In genomic region chr3:52006820-52007133, GRCh38 we compare ENCODE assay signal across 3 cellular contexts.
A peak's percentile ranks its signal among the peaks of the same experiment; 100 is the strongest.
TF ChIP-seq lines count a peak whose summit lies in the region.

No MANE protein-coding gene starts in this region.

TF ChIP-seq in SK-N-SH, 30 proteins besides CTCF, POLR2A, EP300 and RAD21:
- TF ChIP-seq USF1 (IDR thresholded peaks at IDR 0.05; ENCODE audit: borderline replicate concordance, low read depth) (no peak), JUND (IDR thresholded peaks at IDR 0.05) (no peak), ELF1 (IDR thresholded peaks at IDR 0.05) (no peak), EZH2phosphoT487 (IDR thresholded peaks at IDR 0.05; ENCODE audit: borderline replicate concordance, low read depth) (no peak), MEF2A (IDR thresholded peaks at IDR 0.05; ENCODE audit: borderline replicate concordance, low read depth) (no peak), TCF12 (IDR thresholded peaks at IDR 0.05) (no peak), YY1 (IDR thresholded peaks at IDR 0.05; ENCODE audit: low read depth) (no peak), NFIC (IDR thresholded peaks at IDR 0.05; ENCODE audit: borderline replicate concordance) (no peak), CHD2 (IDR thresholded peaks at IDR 0.05; ENCODE audit: low read length, partially characterized antibody) (no peak), TEAD4 (IDR thresholded peaks at IDR 0.05; ENCODE audit: borderline replicate concordance, insufficient read depth) (no peak), FOXJ3 (CRISPR knock-in tag; IDR thresholded peaks at IDR 0.05) (0 out of 2 replicates have a peak, but pooled peaks have one; percentile 12), RXRA (IDR thresholded peaks at IDR 0.05; ENCODE audit: borderline replicate concordance, low read depth) (no peak), GATA2 (CRISPR knock-in tag; IDR thresholded peaks at IDR 0.05) (peak; percentile 52)
- TF ChIP-seq, protein P1, sequence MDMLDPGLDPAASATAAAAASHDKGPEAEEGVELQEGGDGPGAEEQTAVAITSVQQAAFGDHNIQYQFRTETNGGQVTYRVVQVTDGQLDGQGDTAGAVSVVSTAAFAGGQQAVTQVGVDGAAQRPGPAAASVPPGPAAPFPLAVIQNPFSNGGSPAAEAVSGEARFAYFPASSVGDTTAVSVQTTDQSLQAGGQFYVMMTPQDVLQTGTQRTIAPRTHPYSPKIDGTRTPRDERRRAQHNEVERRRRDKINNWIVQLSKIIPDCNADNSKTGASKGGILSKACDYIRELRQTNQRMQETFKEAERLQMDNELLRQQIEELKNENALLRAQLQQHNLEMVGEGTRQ (IDR thresholded peaks at IDR 0.05; ENCODE audit: borderline replicate concordance, low read depth, low read length): no peak

TF ChIP-seq in SK-N-SH treated with all-trans-retinoic acid at 6 μM for 48 hours, 23 proteins besides CTCF, POLR2A, EP300 and RAD21:
- TF ChIP-seq, protein P2, sequence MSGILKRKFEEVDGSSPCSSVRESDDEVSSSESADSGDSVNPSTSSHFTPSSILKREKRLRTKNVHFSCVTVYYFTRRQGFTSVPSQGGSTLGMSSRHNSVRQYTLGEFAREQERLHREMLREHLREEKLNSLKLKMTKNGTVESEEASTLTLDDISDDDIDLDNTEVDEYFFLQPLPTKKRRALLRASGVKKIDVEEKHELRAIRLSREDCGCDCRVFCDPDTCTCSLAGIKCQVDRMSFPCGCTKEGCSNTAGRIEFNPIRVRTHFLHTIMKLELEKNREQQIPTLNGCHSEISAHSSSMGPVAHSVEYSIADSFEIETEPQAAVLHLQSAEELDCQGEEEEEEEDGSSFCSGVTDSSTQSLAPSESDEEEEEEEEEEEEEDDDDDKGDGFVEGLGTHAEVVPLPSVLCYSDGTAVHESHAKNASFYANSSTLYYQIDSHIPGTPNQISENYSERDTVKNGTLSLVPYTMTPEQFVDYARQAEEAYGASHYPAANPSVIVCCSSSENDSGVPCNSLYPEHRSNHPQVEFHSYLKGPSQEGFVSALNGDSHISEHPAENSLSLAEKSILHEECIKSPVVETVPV (CRISPR knock-in tag; IDR thresholded peaks at IDR 0.05): no peak
- TF ChIP-seq ZFP3 (CRISPR knock-in tag; IDR thresholded peaks at IDR 0.05): no peak

TF ChIP-seq in IMR-90, 13 proteins besides CTCF, POLR2A, EP300 and RAD21:
- no peak for TF ChIP-seq RFX5 (IDR thresholded peaks at IDR 0.05; ENCODE audit: low read depth, low read length)
- TF ChIP-seq MXI1 (IDR thresholded peaks at IDR 0.05; ENCODE audit: borderline replicate concordance, low read depth, low read length): no peak
- no peak for TF ChIP-seq RCOR1 (IDR thresholded peaks at IDR 0.05; ENCODE audit: insufficient replicate concordance, low read length)
- TF ChIP-seq CEBPB (IDR thresholded peaks at IDR 0.05; ENCODE audit: low read depth, low read length): no peak
- TF ChIP-seq MAFK (IDR thresholded peaks at IDR 0.05; ENCODE audit: low read depth, low read length): no peak
- TF ChIP-seq FOS (IDR thresholded peaks at IDR 0.05; ENCODE audit: low read depth, low read length): no peak
- TF ChIP-seq NFE2L2 (IDR thresholded peaks at IDR 0.05; ENCODE audit: low read depth, low read length): no peak
- TF ChIP-seq BHLHE40 (IDR thresholded peaks at IDR 0.05; ENCODE audit: low read depth, low read length): no peak
- no peak for TF ChIP-seq MAZ (IDR thresholded peaks at IDR 0.05; ENCODE audit: borderline replicate concordance, low read depth, low read length)
- TF ChIP-seq, protein P1 (IDR thresholded peaks at IDR 0.05; ENCODE audit: low read depth, low read length): no peak
- TF ChIP-seq SMC3 (IDR thresholded peaks at IDR 0.05; ENCODE audit: low read depth, low read length): no peak
- no peak for TF ChIP-seq ELK1 (IDR thresholded peaks at IDR 0.05; ENCODE audit: borderline replicate concordance, low read depth, low read length)
- TF ChIP-seq CHD1 (IDR thresholded peaks at IDR 0.05; ENCODE audit: low read depth, low read length): no peak
